ENCODE assay signal across 1 cellular context in genomic region chr19:29810504-29810871, GRCh38.
TF ChIP-seq lines count a peak whose summit lies in the region.

No MANE protein-coding gene starts in this region.

TF ChIP-seq in GM23338, 12 proteins besides CTCF, POLR2A, EP300 and RAD21 (continued from another document):
- TF ChIP-seq ETS1 (IDR thresholded peaks at IDR 0.05) (no peak), JUNB (IDR thresholded peaks at IDR 0.05; ENCODE audit: unreplicated experiment) (no peak), REST (IDR thresholded peaks at IDR 0.05; ENCODE audit: unreplicated experiment) (no peak), POLR2AphosphoS5 (IDR thresholded peaks at IDR 0.05; ENCODE audit: low read depth) (no peak)
